Comparison of ENCODE assay signal across 3 cellular contexts in genomic region chr16:65822148-65822547, GRCh38.
A peak's percentile ranks its signal among the peaks of the same experiment; 100 is the strongest.
TF ChIP-seq lines count a peak whose summit lies in the region.

No MANE protein-coding gene starts in this region.

TF ChIP-seq in HepG2, 621 proteins besides CTCF, POLR2A, EP300 and RAD21:
- TF ChIP-seq ZNF331 (CRISPR knock-in tag; IDR thresholded peaks at IDR 0.05) (peak; percentile 63), NFYB (CRISPR knock-in tag; IDR thresholded peaks at IDR 0.05) (no peak)

TF ChIP-seq in GM23338, 12 proteins besides CTCF, POLR2A, EP300 and RAD21:
- TF ChIP-seq ZNF331 (CRISPR knock-in tag; IDR thresholded peaks at IDR 0.05; ENCODE audit: low read depth) = peak; percentile 60
- no peak for TF ChIP-seq STAT1 (IDR thresholded peaks at IDR 0.05; ENCODE audit: unreplicated experiment)
- TF ChIP-seq JUNB (IDR thresholded peaks at IDR 0.05; ENCODE audit: unreplicated experiment) = no peak

TF ChIP-seq in H1, 55 proteins besides CTCF, POLR2A, EP300 and RAD21:
- TF ChIP-seq KDM1A (IDR thresholded peaks at IDR 0.05; ENCODE audit: borderline replicate concordance, low read length) = no peak
- TF ChIP-seq E2F6 (IDR thresholded peaks at IDR 0.05) = no peak
- TF ChIP-seq SP2 (IDR thresholded peaks at IDR 0.05; ENCODE audit: low read length) = no peak
- no peak for TF ChIP-seq HDAC2 (IDR thresholded peaks at IDR 0.05; ENCODE audit: borderline replicate concordance in 1 of 2, low read depth in 2 of 2, low read length in 2 of 2)
- TF ChIP-seq TBP (IDR thresholded peaks at IDR 0.05; ENCODE audit: low read depth, low read length) = no peak
